Comparison of ENCODE assay signal across 11 cellular contexts in genomic region chr3:71109241-71109976, GRCh38.
A peak's percentile ranks its signal among the peaks of the same experiment; 100 is the strongest.
DNase-seq lines count a peak whose midpoint lies in the region; ATAC-seq, FAIRE-seq and TF ChIP-seq lines count a peak whose summit lies in the region.
"Had no signal": no experiment of that assay in that cellular context is flagged by ENCODE, and none has a peak within 500 bp of the region (broad histone marks: within the 10 kb centered on the region; RNA-seq: fewer than 3 reads in every experiment).

No MANE protein-coding gene starts in this region.

- H4K20me1 ChIP-seq in IMR-90 (ENCODE audit: insufficient read depth, low read length): no peaks in the 10 kb centered on the region

- no peaks in the 10 kb centered on the region for H3K9me3 Mint-ChIP-seq in brain

- H3K56ac ChIP-seq in IMR-90 (ENCODE audit: extremely low read depth, insufficient read depth, low read length): peak overlapping the region; percentile 84; the same call in 1 of the 2 replicates

- peak overlapping the region; percentile 12 to 78; a peak in 3 of 4 replicates for H4K8ac ChIP-seq in IMR-90 (ENCODE audit: low read depth in 2 of 2, low read length in 2 of 2)

- H3K36me3 ChIP-seq in IMR-90 (ENCODE audit: control insufficient read depth, insufficient read depth, low read length): peaks cover 9% of the 10 kb centered on the region
- H3K36me3 ChIP-seq in mesodermal cell (ENCODE audit: control insufficient read depth, insufficient read depth, low read length): peaks cover 11% of the 10 kb centered on the region
- peaks cover 3 to 16% (median 13%) of the 10 kb centered on the region in 4 donors for H3K36me3 ChIP-seq in upper lobe of left lung

- no peak for TF ChIP-seq POLR2A in A549 (IDR thresholded peaks at IDR 0.05; ENCODE audit: low read length)
- TF ChIP-seq POLR2A in IMR-90 (IDR thresholded peaks at IDR 0.05; ENCODE audit: low read depth, low read length): peak; percentile 51
- TF ChIP-seq POLR2A in upper lobe of left lung (IDR thresholded peaks at IDR 0.05): no peak

- ATAC-seq in A549 (peak in 1 of 2 experiments; percentile 57; a peak in 3 of 6 replicates), IMR-90 (ENCODE audit: low read depth) (peak; percentile 67), upper lobe of left lung (ENCODE audit: low FRiP score in 2 of 2) (no peak), HG02623 (IDR thresholded peaks at IDR 0.05; ENCODE audit: unreplicated experiment) (no peak)
- ATAC-seq: psoas muscle had no signal

- POLR2A ChIA-PET in A549 (lab: Yijun Ruan, JAX): no interaction called here
- POLR2A ChIA-PET in IMR-90 (lab: Charles Lee; ENCODE audit: unreplicated experiment): no interaction called here

- TSS peak; percentile 21 for BruUV-seq in IMR-90 (replicated peaks; lab: Mats Ljungman, UMichigan)

- no peaks in the 10 kb centered on the region for H3K27me3 Mint-ChIP-seq in brain

- intact Hi-C loops in IMR-90 (cut with micrococcal nuclease): loop anchor here (10.0 kb wide), 2 partner anchors 125 to 575 kb away; no protein-coding TSS in a partner anchor

- DNase-seq in A549 (ENCODE audit: low read depth in 1 of 2, low spot score in 1 of 2): no peak
- DNase-seq in IMR-90: peak; percentile 90
- DNase-seq in cerebellum (ENCODE audit: low spot score): no peak
- DNase-seq in putamen (ENCODE audit: low spot score): no peak
- DNase-seq in upper lobe of left lung: no peak
- DNase-seq: psoas muscle, testis had no signal

- peaks cover 49% of the 10 kb centered on the region for H3K4me1 Mint-ChIP-seq in brain

- H2AFZ ChIP-seq in IMR-90 (replicated peaks; ENCODE audit: low read length, poor library complexity): no peak overlapping the region

- no peak for TF ChIP-seq EP300 in A549 (IDR thresholded peaks at IDR 0.05)
- no peak for TF ChIP-seq EP300 in upper lobe of left lung (IDR thresholded peaks at IDR 0.05)

- H2BK15ac ChIP-seq in IMR-90 (ENCODE audit: low read depth, low read length): peak overlapping the region; percentile 48; the same call in 2 of the 3 replicates

- no peaks in the 10 kb centered on the region for H3K9me3 ChIP-seq in A549
- no peaks in the 10 kb centered on the region for H3K9me3 ChIP-seq in IMR-90 (ENCODE audit: control insufficient read depth, insufficient read depth, low read length)
- H3K9me3 ChIP-seq in mesodermal cell (ENCODE audit: control insufficient read depth, low read length): no peaks in the 10 kb centered on the region
- H3K9me3 ChIP-seq in upper lobe of left lung: no peaks in the 10 kb centered on the region
- H3K9me3 ChIP-seq: psoas muscle, testis had no signal

- H3K9ac ChIP-seq in IMR-90 (ENCODE audit: low read depth, low read length): peak overlapping the region; percentile 70
- H3K9ac ChIP-seq: KMS-11 had no signal

- peak overlapping the region; percentile 78 for H3K4ac ChIP-seq in IMR-90 (ENCODE audit: low read depth, low read length)

- peaks cover 34 to 75% of the 10 kb centered on the region in 2 experiments for H3K79me1 ChIP-seq in IMR-90 (ENCODE audit: low read depth in 1 of 2, low read length in 2 of 2)

- 67% methylated on average over 8 of the region's 8 CpGs for WGBS in A549 (ENCODE audit: missing lambda C conversion rate)
- no CpG with 5 or more reads among the region's 8 CpGs for WGBS in IMR-90 (ENCODE audit: extremely low coverage in 2 of 2, insufficient read length in 1 of 2), 2 experiments
- 100% methylated on average over 1 of the region's 8 CpGs for WGBS in mesodermal cell (ENCODE audit: insufficient coverage in 2 of 2), 2 experiments
- WGBS in upper lobe of left lung, 2 donors: 80 to 89% methylated on average over 8 of the region's 8 CpGs

- H2BK20ac ChIP-seq in IMR-90 (ENCODE audit: low read depth, low read length): peak overlapping the region; percentile 87

- FAIRE-seq in A549 (lab: Jason Lieb, UNC): no peak

- H2AK9ac ChIP-seq in IMR-90 (replicated peaks; ENCODE audit: low read depth, low read length, poor library complexity): no peak overlapping the region

- H4K91ac ChIP-seq in IMR-90 (ENCODE audit: insufficient read depth, low read depth, low read length): peak overlapping the region; percentile 77

- H4K5ac ChIP-seq in IMR-90 (ENCODE audit: low read depth, low read length): peak overlapping the region; percentile 87

- H3K9me1 ChIP-seq in IMR-90 (ENCODE audit: insufficient read depth, low read length): peaks cover 4% of the 10 kb centered on the region

- H2BK5ac ChIP-seq in IMR-90 (ENCODE audit: low read depth, low read length, poor library complexity, severe bottlenecking): peak overlapping the region; percentile 97

- peak overlapping the region; percentile 94 for H2BK120ac ChIP-seq in IMR-90 (ENCODE audit: low read depth, low read length)

- peak overlapping the region; percentile 87 for H3K23ac ChIP-seq in IMR-90 (ENCODE audit: low read depth, low read length)

- H3K18ac ChIP-seq in IMR-90 (ENCODE audit: low read depth, low read length): peak overlapping the region; percentile 96

- no peak overlapping the region for H3K4me3 ChIP-seq in A549
- H3K4me3 ChIP-seq in IMR-90 (ENCODE audit: insufficient read depth, low read depth, low read length): peak overlapping the region; percentile 40; the same call in 1 of the 2 replicates
- H3K4me3 ChIP-seq in mesodermal cell (ENCODE audit: extremely low read depth, insufficient read depth, low read length, poor library complexity, severe bottlenecking): no peak overlapping the region
- no peak overlapping the region for H3K4me3 ChIP-seq in upper lobe of left lung
- H3K4me3 ChIP-seq: psoas muscle, testis had no signal

- TF ChIP-seq RAD21 in A549 (conservative IDR thresholded peaks at IDR 0.05 in 1 of 2, IDR thresholded peaks at IDR 0.05 in 1 of 2): no peak
- TF ChIP-seq RAD21 in IMR-90 (IDR thresholded peaks at IDR 0.05; ENCODE audit: low read length): 0 out of 2 replicates have a peak, but pooled peaks have one; percentile 13

- H3K4me3 Mint-ChIP-seq in brain: peak overlapping the region in 3 of 5 experiments; percentile 1 to 42 (median 23)

- H3K27ac ChIP-seq in A549 (peak overlapping the region; percentile 7 to 42; a peak in 5 of 6 replicates), IMR-90 (ENCODE audit: insufficient read depth, low read length) (peak overlapping the region; percentile 92; the same call in 1 of the 2 replicates), mesodermal cell (ENCODE audit: low read depth, low read length, severe bottlenecking) (peak overlapping the region; percentile 32), upper lobe of left lung (peak overlapping the region in 2 of 4 donors; percentile 20 to 68)
- H3K27ac ChIP-seq: KMS-11, psoas muscle, testis had no signal

- dilution Hi-C loops in IMR-90 (cut with HindIII; ENCODE audit: low sequenced_read_pairs, unreplicated experiment): no loop called here

- no peak overlapping the region; the same call in 1 of the 2 replicates for H2AK5ac ChIP-seq in IMR-90 (ENCODE audit: low read depth, low read length)

- TF ChIP-seq CTCF in A549 (IDR thresholded peaks at IDR 0.05) (no peak), IMR-90 (conservative IDR thresholded peaks at IDR 0.05; ENCODE audit: low read depth, low read length) (no peak), brain (conservative IDR thresholded peaks at IDR 0.05) (no peak), upper lobe of left lung (IDR thresholded peaks at IDR 0.05) (no peak)

- CTCF ChIA-PET in A549 (lab: Yijun Ruan, JAX) (interaction anchor here (0.9 to 1.0 kb wide), 2 partner anchors 64 to 66 kb away, joined by 3 read pairs; no protein-coding TSS in a partner anchor), IMR-90 (lab: Yijun Ruan, JAX) (interaction anchor here (0.6 kb wide), 1 partner anchor 244 kb away, joined by 3 read pairs; no protein-coding TSS in a partner anchor)

- in situ Hi-C loops in IMR-90 (cut with MboI; ENCODE audit: low sequenced_read_pairs): no loop called here

- H3K27ac Mint-ChIP-seq in brain: peak overlapping the region; percentile 29 to 90 (median 54)

- no peaks in the 10 kb centered on the region for H3K27me3 ChIP-seq in IMR-90 (ENCODE audit: control insufficient read depth, insufficient read depth, low read length)
- no peaks in the 10 kb centered on the region for H3K27me3 ChIP-seq in upper lobe of left lung
- H3K27me3 ChIP-seq: testis had no signal

- H3K4me2 ChIP-seq in A549 (peak overlapping the region; percentile 37; the same call in 2 of the 3 replicates), IMR-90 (ENCODE audit: low read depth, low read length) (peak overlapping the region; percentile 93)
- H3K4me2 ChIP-seq: KMS-11 had no signal

- peak overlapping the region; percentile 82; the same call in 1 of the 2 replicates for H3K14ac ChIP-seq in IMR-90 (replicated peaks; ENCODE audit: low read depth, low read length)

- H3K4me1 ChIP-seq in A549: peaks cover 48% of the 10 kb centered on the region
- peaks cover 18% of the 10 kb centered on the region for H3K4me1 ChIP-seq in IMR-90 (ENCODE audit: control insufficient read depth, insufficient read depth, low read length)
- H3K4me1 ChIP-seq in mesodermal cell (ENCODE audit: control insufficient read depth, insufficient read depth, low read length, poor library complexity, severe bottlenecking): peaks cover 19% of the 10 kb centered on the region
- peaks cover 17 to 49% (median 25%) of the 10 kb centered on the region in 4 donors for H3K4me1 ChIP-seq in upper lobe of left lung
- H3K4me1 ChIP-seq: psoas muscle had no signal

- H3K36me3 Mint-ChIP-seq in brain: peaks cover 11% of the 10 kb centered on the region

TF ChIP-seq in A549, 52 proteins besides CTCF, POLR2A, EP300 and RAD21:
- 0 out of 2 replicates have a peak, but pooled peaks have one; percentile 11 for TF ChIP-seq FOSL2 (IDR thresholded peaks at IDR 0.05)
- no peak for TF ChIP-seq FOSL2 (CRISPR knock-in tag; IDR thresholded peaks at IDR 0.05)
- TF ChIP-seq CEBPB (IDR thresholded peaks at IDR 0.05): no peak

TF ChIP-seq in IMR-90, 13 proteins besides CTCF, POLR2A, EP300 and RAD21:
- TF ChIP-seq BHLHE40 (IDR thresholded peaks at IDR 0.05; ENCODE audit: low read depth, low read length) (peak; percentile 31; the same call in 1 of the 2 replicates), NFE2L2 (IDR thresholded peaks at IDR 0.05; ENCODE audit: low read depth, low read length) (no peak), FOS (IDR thresholded peaks at IDR 0.05; ENCODE audit: low read depth, low read length) (peak; percentile 60), USF2 (IDR thresholded peaks at IDR 0.05; ENCODE audit: low read depth, low read length) (peak; percentile 76)
